Comparison of ENCODE assay signal across 10 cellular contexts in genomic region chr16:88754912-88755744, GRCh38. TPM values are rescaled to one million over a fixed set of nuclear protein-coding genes. Genes with fewer than 3 reads are reported as not detected.
DNase-seq lines count a peak whose midpoint lies in the region; ATAC-seq and TF ChIP-seq lines count a peak whose summit lies in the region.
"Had no signal": no experiment of that assay in that cellular context is flagged by ENCODE, and none has a peak within 500 bp of the region (broad histone marks: within the 10 kb centered on the region; RNA-seq: fewer than 3 reads in every experiment).

No MANE protein-coding gene starts in this region.

- 0 out of 2 replicates have a peak overlapping the region, but pooled peaks have one; percentile 13 for H3K9ac ChIP-seq in HUES64 (ENCODE audit: low read depth, low read length)

- H3K36me3 Mint-ChIP-seq in MCF 10A (ENCODE audit: insufficient read depth, unreplicated experiment): peaks cover 13% of the 10 kb centered on the region

- TF ChIP-seq CTCF in AG10803 (conservative IDR thresholded peaks at IDR 0.05; ENCODE audit: low read length) (peak; percentile 46), MCF 10A (IDR thresholded peaks at IDR 0.05; ENCODE audit: unreplicated experiment) (no peak), left lung (IDR thresholded peaks at IDR 0.05) (peak in 1 of 2 donors; percentile 46)

- POLR2A ChIA-PET in MCF 10A (lab: Yijun Ruan, JAX): interaction anchor here (0.7 to 3.5 kb wide), 5 partner anchors 18 to 846 kb away, joined by 3 to 13 read pairs (median 6); partner anchors contain the start of gene PIEZO1

- H3K36me3 ChIP-seq in HUES64 (ENCODE audit: insufficient read depth, low read length) (no peaks in the 10 kb centered on the region), left lung (peaks cover 0 to 13% of the 10 kb centered on the region in 2 donors)

- WGBS in HUES64: 64% methylated on average over 42 of the region's 42 CpGs

- peak overlapping the region; percentile 23 for H3K27ac Mint-ChIP-seq in MCF 10A (ENCODE audit: low read depth, unreplicated experiment)

- CTCF ChIA-PET in MCF 10A (lab: Yijun Ruan, JAX): interaction anchor here (0.5 to 3.2 kb wide), 12 partner anchors 10 to 412 kb away, joined by 3 to 19 read pairs (median 4); partner anchors contain the start of gene APRT

- BruUV-seq in MCF 10A (replicated peaks; lab: Mats Ljungman, UMichigan): no TSS peak

- H3K27ac ChIP-seq in HUES64 (ENCODE audit: low read depth, low read length) (no peak overlapping the region), left lung (no peak overlapping the region)

- H3K27me3 Mint-ChIP-seq in MCF 10A (ENCODE audit: insufficient read depth, unreplicated experiment): no peaks in the 10 kb centered on the region

- DNase-seq in AG10803 (ENCODE audit: low read depth) (peak; percentile 60), MCF 10A (ENCODE audit: unreplicated experiment) (peak; percentile 75), left lung (no peak), AML-193 (lab: John Stamatoyannopoulos, UW) (no peak), NAMALWA (ENCODE audit: low spot score) (no peak)
- DNase-seq: activated naive CD4-positive, alpha-beta T cell treated with anti-CD3 and anti-CD28 coated beads, Interleukin-2, amount 50 U/mL, for 16 hours; left cardiac atrium had no signal

- ATAC-seq in left lung (peak; percentile 11), HG03108 (IDR thresholded peaks at IDR 0.05; ENCODE audit: unreplicated experiment) (no peak), HG03095 (IDR thresholded peaks at IDR 0.05; ENCODE audit: unreplicated experiment) (no peak)

- H3K9me3 ChIP-seq in HUES64 (ENCODE audit: insufficient read depth, low read depth, low read length) (no peaks in the 10 kb centered on the region), left lung (no peaks in the 10 kb centered on the region)

- intact Hi-C loops in MCF 10A (cut with micrococcal nuclease) (loop anchor here (1.0 kb wide), 1 partner anchor 28 kb away; no protein-coding TSS in a partner anchor), left lung (cut with DNase I) (no loop called here)

- H3K27me3 ChIP-seq in HUES64 (ENCODE audit: insufficient read depth, low read length): no peaks in the 10 kb centered on the region
- H3K27me3 ChIP-seq in left lung: no peaks in the 10 kb centered on the region

- H3K4me1 ChIP-seq in HUES64 (ENCODE audit: insufficient read depth, low read length) (peaks cover 16% of the 10 kb centered on the region; the same call in 1 of the 2 replicates), left lung (peaks cover 10 to 42% of the 10 kb centered on the region in 2 donors)

- peaks cover 8% of the 10 kb centered on the region for H3K4me1 Mint-ChIP-seq in MCF 10A (ENCODE audit: insufficient read depth, unreplicated experiment)

- peak overlapping the region; percentile 36 for H3K4me3 Mint-ChIP-seq in MCF 10A (ENCODE audit: unreplicated experiment)

- H3K9me3 Mint-ChIP-seq in MCF 10A (ENCODE audit: unreplicated experiment): no peaks in the 10 kb centered on the region

- H3K4me3 ChIP-seq in AG10803 (ENCODE audit: low read length) (no peak overlapping the region), HUES64 (ENCODE audit: low read length) (no peak overlapping the region), left lung (no peak overlapping the region)

RNA-seq across cellular contexts. Expression of gene PIEZO1, which starts 29.9 kb away (rescaled TPM):
- polyA plus RNA-seq in HUES64 (2013, experiment 1 of 2): 22.3 TPM
- 21.9 TPM for polyA plus RNA-seq in HUES64 (2013, experiment 2 of 2)
- total RNA-seq in MCF 10A (2022): 193 and 195 TPM in 2 replicates
- 100 to 1,000 TPM; 154 to 193 TPM for total RNA-seq in left lung

RNA-seq across cellular contexts. Expression of gene CDT1, which starts 48.5 kb away (rescaled TPM):
- polyA plus RNA-seq in HUES64 (2013, experiment 1 of 2): 57.1 TPM
- 46.1 TPM for polyA plus RNA-seq in HUES64 (2013, experiment 2 of 2)
- total RNA-seq in MCF 10A (2022): 5.3 and 16.6 TPM in 2 replicates
- total RNA-seq in left lung: 10 to 100 TPM in 1 of 2 donors, 1 to 10 TPM in 1; 9.3 to 14.5 TPM

RNA-seq across cellular contexts. Expression of gene CTU2, which starts 48.8 kb away (rescaled TPM):
- polyA plus RNA-seq in HUES64 (2013, experiment 1 of 2): 28.4 TPM
- polyA plus RNA-seq in HUES64 (2013, experiment 2 of 2): 20.4 TPM
- total RNA-seq in MCF 10A (2022) (26.9 and 40.8 TPM in 2 replicates), left lung (10 to 100 TPM; 15.4 to 19.8 TPM)

RNA-seq across cellular contexts. Expression of gene RNF166, which starts 48.9 kb away (rescaled TPM):
- polyA plus RNA-seq in HUES64 (2013, experiment 1 of 2): 21.3 TPM
- 24.0 TPM for polyA plus RNA-seq in HUES64 (2013, experiment 2 of 2)
- 17.5 and 18.5 TPM in 2 replicates for total RNA-seq in MCF 10A (2022)
- 10 to 100 TPM; 28.4 to 54.0 TPM for total RNA-seq in left lung

RNA-seq across cellular contexts. Expression of gene APRT, which starts 56.6 kb away (rescaled TPM):
- polyA plus RNA-seq in HUES64 (2013, experiment 1 of 2): 176 TPM
- polyA plus RNA-seq in HUES64 (2013, experiment 2 of 2): 175 TPM
- total RNA-seq in MCF 10A (2022): 231 and 248 TPM in 2 replicates
- 100 to 1,000 TPM; 108 to 161 TPM for total RNA-seq in left lung

Comparison
In these comparisons a context has a peak if more than half of its experiments do, and no peak if none do; other contexts are left out.
1. DNase-seq: peak in AG10803 (single experiment) and MCF 10A (single experiment); none in left lung (0 of 2), AML-193 (0 of 2) and NAMALWA (single experiment).